In genomic region chr5:12805165-12805698, GRCh38 we compare ENCODE assay signal across 10 cellular contexts.
"Had no signal": no experiment of that assay in that cellular context is flagged by ENCODE, and none has a peak within 500 bp of the region (broad histone marks: within the 10 kb centered on the region; RNA-seq: fewer than 3 reads in every experiment).

No MANE protein-coding gene starts in this region.

- H3K4me1 Mint-ChIP-seq: activated B cell treated with CpG ODN at 0.5 μM for 24 hours; activated CD4-positive, alpha-beta T cell treated with anti-CD3 and anti-CD28 coated beads, Interleukin-2, amount 10 ng/mL, durations not matched to agents 24 days and 14 days; natural killer cell had no signal

- H3K9me3 Mint-ChIP-seq: natural killer cell had no signal

- DNase-seq: activated B cell treated with CpG ODN at 0.5 μM for 24 hours; activated CD4-positive, alpha-beta T cell treated with anti-CD3 and anti-CD28 coated beads, Interleukin-2, amount 10 ng/mL, durations not matched to agents 24 days and 14 days; activated CD8-positive, alpha-beta memory T cell treated with anti-CD3 and anti-CD28 coated beads for 24 hours; activated naive CD4-positive, alpha-beta T cell treated with Interleukin-2 at 50 U/mL for 16 hours; glutamatergic neuron; natural killer cell; stimulated activated CD4-positive, alpha-beta T cell treated with anti-CD3 and anti-CD28 coated beads, Interleukin-2, amount 100 ng/mL, for 24 hours; stimulated activated naive CD4-positive, alpha-beta T cell treated with Interleukin-2 at 50 U/mL for 16 hours; trophoblast cell had no signal

- H3K27ac Mint-ChIP-seq: activated B cell treated with CpG ODN at 0.5 μM for 24 hours; activated CD4-positive, alpha-beta T cell treated with anti-CD3 and anti-CD28 coated beads, Interleukin-2, amount 10 ng/mL, durations not matched to agents 24 days and 14 days; natural killer cell had no signal

- H3K36me3 Mint-ChIP-seq: natural killer cell had no signal

- H3K27me3 Mint-ChIP-seq: activated B cell treated with CpG ODN at 0.5 μM for 24 hours; activated CD4-positive, alpha-beta T cell treated with anti-CD3 and anti-CD28 coated beads, Interleukin-2, amount 10 ng/mL, durations not matched to agents 24 days and 14 days had no signal

- ATAC-seq: natural killer cell, sciatic nerve had no signal

- H3K4me3 Mint-ChIP-seq: activated B cell treated with CpG ODN at 0.5 μM for 24 hours; activated CD4-positive, alpha-beta T cell treated with anti-CD3 and anti-CD28 coated beads, Interleukin-2, amount 10 ng/mL, durations not matched to agents 24 days and 14 days; natural killer cell had no signal
